In the genomic region with DNA sequence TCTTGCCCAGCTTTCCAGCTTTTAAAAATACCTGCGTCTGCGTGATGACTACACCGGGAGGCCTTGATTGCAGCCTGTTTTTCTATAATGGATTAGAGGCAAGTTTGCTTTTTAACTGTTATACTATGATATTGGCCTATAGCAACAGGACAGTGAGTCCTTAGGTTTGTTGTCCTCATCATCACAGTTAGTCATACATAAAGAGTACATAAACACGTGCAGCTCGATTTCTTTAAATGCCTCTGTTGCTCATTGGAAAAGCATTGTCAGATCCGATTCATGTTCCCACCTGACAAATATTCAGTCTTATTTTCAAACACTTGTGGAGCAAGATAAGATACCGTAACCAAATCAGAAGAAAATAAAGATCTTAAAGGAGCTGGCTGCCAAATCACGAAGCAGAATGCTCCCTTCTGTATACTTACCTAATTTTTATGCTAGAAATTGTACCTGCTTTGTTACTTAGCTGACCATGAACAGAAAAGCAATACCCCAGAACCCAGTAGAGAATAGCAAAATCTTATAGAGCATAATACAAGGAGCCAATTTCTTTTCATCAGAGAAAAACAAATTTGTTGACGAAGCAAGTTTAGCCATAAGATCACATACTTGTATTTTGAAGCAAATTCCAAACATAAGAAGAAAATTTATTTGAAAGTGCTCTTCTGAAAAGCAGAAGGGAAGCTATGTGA, we compare ENCODE assay signal across 24 cellular contexts.
DNase-seq lines count a peak whose midpoint lies in the region; ATAC-seq and TF ChIP-seq lines count a peak whose summit lies in the region.
"Had no signal": no experiment of that assay in that cellular context is flagged by ENCODE, and none has a peak within 500 bp of the region (broad histone marks: within the 10 kb centered on the region; RNA-seq: fewer than 3 reads in every experiment).

No MANE protein-coding gene starts in this region.

- no TSS peak for BruUV-seq in PC-3 (replicated peaks; lab: Mats Ljungman, UMichigan)

- H3K27ac ChIP-seq in PC-3 (ENCODE audit: low read length), result no peak overlapping the region
- H3K27ac ChIP-seq in foreskin keratinocyte, result no peak overlapping the region
- peak overlapping the region in 2 of 3 donors; percentile 5 to 11 for H3K27ac ChIP-seq in thyroid gland
- H3K27ac ChIP-seq: C4-2B, HL-60 had no signal

- H3K9me3 ChIP-seq in PC-3 (ENCODE audit: low read length) (no peaks in the 10 kb centered on the region), thyroid gland (no peaks in the 10 kb centered on the region)
- H3K9me3 ChIP-seq: SK-N-SH had no signal

- H3K4me1 ChIP-seq in PC-3 (ENCODE audit: insufficient read depth, low read length) (no peaks in the 10 kb centered on the region), foreskin keratinocyte (no peaks in the 10 kb centered on the region), thyroid gland (peaks cover 5 to 28% of the 10 kb centered on the region in 2 donors)

- H3K27me3 ChIP-seq in PC-3 (ENCODE audit: low read length) (no peaks in the 10 kb centered on the region), foreskin keratinocyte (no peaks in the 10 kb centered on the region), thyroid gland (no peaks in the 10 kb centered on the region)

- no peak for TF ChIP-seq POLR2A in thyroid gland (IDR thresholded peaks at IDR 0.05)

- H4K20me1 ChIP-seq in PC-3 (ENCODE audit: low read length), result no peaks in the 10 kb centered on the region

- H3K36me3 ChIP-seq in PC-3 (ENCODE audit: low read depth, low read length), result no peaks in the 10 kb centered on the region
- H3K36me3 ChIP-seq in thyroid gland, result no peaks in the 10 kb centered on the region

- no peak overlapping the region for H3K4me3 ChIP-seq in PC-3 (ENCODE audit: low read length)
- H3K4me3 ChIP-seq in astrocyte of the spinal cord (ENCODE audit: low read depth, low read length), result no peak overlapping the region
- no peak overlapping the region for H3K4me3 ChIP-seq in thyroid gland (replicated peaks in 1 of 3)

- DNase-seq in PC-3, result peak; percentile 18
- DNase-seq in astrocyte of the spinal cord (ENCODE audit: low read depth, low spot score), result peak; percentile 28
- DNase-seq in foreskin keratinocyte, result peak in 1 of 2 donors; percentile 45
- DNase-seq in thyroid gland, result no peak
- no peak for DNase-seq in NCI-H2171 (lab: John Stamatoyannopoulos, UW)
- DNase-seq: ACHN; AML-193; DMS79; H9; Kasumi-1; MM.1S; NCI-H1092; NCI-H146; NCI-H2029 treated with DMSO at 0.1 percent for 48 hours; NCI-H2171 treated with DMSO at 0.1 percent for 48 hours; NCI-H446 treated with DMSO at 0.1 percent for 48 hours; NCI-H748 treated with DMSO at 0.1 percent for 48 hours; NK-92 treated with Interleukin-12 subunit alpha and Interleukin-12 subunit beta, amount 100 ng/mL, for 24 hours; SHP77; SK-N-SH had no signal

- 69 to 74% methylated on average over 9 of the region's 9 CpGs for WGBS in thyroid gland, 2 donors

- H3K79me2 ChIP-seq in PC-3 (ENCODE audit: low read length), result no peaks in the 10 kb centered on the region

- H3F3A ChIP-seq in PC-3 (ENCODE audit: low read length, unreplicated experiment), result no peaks in the 10 kb centered on the region

- no peak for TF ChIP-seq CTCF in PC-3 (conservative IDR thresholded peaks at IDR 0.05; ENCODE audit: low read depth, low read length)
- no peak for TF ChIP-seq CTCF in astrocyte of the spinal cord (IDR thresholded peaks at IDR 0.05; ENCODE audit: low read depth, low read length)
- no peak for TF ChIP-seq CTCF in foreskin keratinocyte (conservative IDR thresholded peaks at IDR 0.05)
- no peak for TF ChIP-seq CTCF in thyroid gland (IDR thresholded peaks at IDR 0.05)

- in situ Hi-C loops in astrocyte of the spinal cord (cut with HindIII; ENCODE audit: low sequenced_read_pairs), result no loop called here

- intact Hi-C loops in PC-3 (cut with micrococcal nuclease), result no loop called here
- intact Hi-C loops in thyroid gland (cut with DNase I), result no loop called here

- no peak overlapping the region for H3K4me2 ChIP-seq in PC-3 (ENCODE audit: low read length)
- H3K4me2 ChIP-seq: SK-N-SH had no signal

- no peaks in the 10 kb centered on the region for H3K9me2 ChIP-seq in PC-3 (replicated peaks; ENCODE audit: low read length)
- H3K9me2 ChIP-seq: SK-N-SH had no signal

- no peak for ATAC-seq in PC-3
- ATAC-seq in foreskin keratinocyte, result peak; percentile 55
- ATAC-seq in GM21367 (IDR thresholded peaks at IDR 0.05; ENCODE audit: unreplicated experiment), result no peak
- no peak for ATAC-seq in GM18498 (IDR thresholded peaks at IDR 0.05; ENCODE audit: unreplicated experiment)

- POLR2A ChIA-PET in PC-3 (lab: Charles Lee; ENCODE audit: unreplicated experiment), result interaction anchor here (0.5 to 0.6 kb wide), 2 partner anchors 10 to 23 kb away, joined by 3 to 7 read pairs; no protein-coding TSS in a partner anchor

- CTCF ChIA-PET in PC-3 (lab: Charles Lee), result no interaction called here

- H2AFZ ChIP-seq in PC-3 (ENCODE audit: low read length), result no peak overlapping the region

- no peak overlapping the region for H3K9ac ChIP-seq in PC-3 (ENCODE audit: low read length)
- H3K9ac ChIP-seq: SK-N-SH had no signal

Comparison
In these comparisons a context has a peak if more than half of its experiments do, and no peak if none do; other contexts are left out.
1. DNase-seq: peak in PC-3 (single experiment) and astrocyte of the spinal cord (single experiment); none in thyroid gland (0 of 2) and NCI-H2171 (single experiment).
2. H3K27ac ChIP-seq: peak in thyroid gland (2 of 3); none in PC-3 (single experiment) and foreskin keratinocyte (single experiment).